ENCODE assay signal across 27 cellular contexts in the genomic region with DNA sequence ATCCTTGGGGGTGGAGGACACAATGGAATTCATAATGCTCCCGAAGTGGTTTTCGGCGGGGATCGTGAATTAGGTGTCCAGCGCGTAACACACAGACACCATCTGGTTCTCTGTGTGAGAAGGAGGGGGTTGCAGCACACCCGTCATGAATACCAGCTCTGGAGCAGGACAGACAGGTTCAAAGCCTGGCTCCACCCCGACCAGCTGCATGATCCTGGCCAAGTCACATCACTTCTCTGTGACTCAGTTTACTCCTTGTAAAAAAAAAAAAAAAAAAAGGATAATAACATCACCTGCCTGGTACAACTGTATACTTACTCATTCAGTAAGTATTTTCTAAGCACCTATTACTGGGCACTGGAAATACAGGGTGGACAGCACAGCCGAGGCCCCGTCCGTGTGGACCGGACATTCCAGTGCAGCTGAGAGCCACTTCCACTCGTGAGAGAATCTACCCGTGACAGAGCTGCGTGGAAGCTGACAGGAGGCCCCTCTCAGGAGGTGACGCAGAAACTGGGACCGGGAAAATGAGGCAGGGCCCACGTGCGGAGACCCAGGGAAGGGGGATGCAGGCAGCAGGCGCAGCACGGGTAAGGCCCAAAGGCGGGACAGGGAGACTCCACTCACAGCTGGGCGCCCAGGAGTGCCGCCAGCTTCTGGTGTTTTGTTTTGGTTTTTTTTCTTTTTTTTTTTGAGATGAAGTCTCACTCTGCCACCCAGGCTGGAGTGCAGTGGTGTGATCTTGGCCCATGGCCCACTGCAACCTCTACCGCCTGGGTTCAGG. TPM values are rescaled to one million over a fixed set of nuclear protein-coding genes. Genes with fewer than 3 reads are reported as not detected.
"Had no signal": no experiment of that assay in that cellular context is flagged by ENCODE, and none has a peak within 500 bp of the region (broad histone marks: within the 10 kb centered on the region; RNA-seq: fewer than 3 reads in every experiment).

No MANE protein-coding gene starts in this region.

- H3K36me3 ChIP-seq: neutrophil had no signal

- H3K9ac ChIP-seq: parathyroid adenoma had no signal

- H3K79me2 ChIP-seq: hepatocyte had no signal

- DNase-seq: colonic mucosa; effector memory CD4-positive, alpha-beta T cell; foreskin fibroblast; gastrocnemius medialis; kidney glomerular epithelial cell; left colon; left ventricle myocardium superior; lower lobe of right lung; natural killer cell; sigmoid colon; stimulated activated CD4-positive, alpha-beta T cell treated with anti-CD3 and anti-CD28 coated beads, Interleukin-2, amount 100 ng/mL, for 24 hours; stimulated activated CD4-positive, alpha-beta T cell treated with anti-CD3 and anti-CD28 coated beads, Interleukin-4, amount 100 ng/mL, for 24 hours; stimulated activated naive CD4-positive, alpha-beta T cell treated with Interleukin-2 at 50 U/mL for 16 hours; stomach; thyroid gland had no signal

- H3K27ac ChIP-seq: colonic mucosa, gastrocnemius medialis, heart left ventricle, hepatocyte, lower lobe of right lung, neutrophil, parathyroid adenoma, sigmoid colon, stomach, thyroid gland had no signal

- FAIRE-seq: endothelial cell of umbilical vein, islet of Langerhans had no signal

- H3K4me3 ChIP-seq: colonic mucosa, gastrocnemius medialis, heart left ventricle, hepatocyte, lower lobe of right lung, sigmoid colon, stomach, thyroid gland had no signal

- H3K4me2 ChIP-seq: hepatocyte had no signal

- H2AFZ ChIP-seq: hepatocyte, parathyroid adenoma had no signal

- H3K9me3 ChIP-seq: colonic mucosa, gastrocnemius medialis, heart left ventricle, lower lobe of right lung, neutrophil, sigmoid colon, stomach, thyroid gland had no signal

- H3K27me3 ChIP-seq: colonic mucosa, gastrocnemius medialis, heart left ventricle, hepatocyte, neutrophil, sigmoid colon, stomach, thyroid gland had no signal

- H3K4me1 ChIP-seq: colonic mucosa, gastrocnemius medialis, heart left ventricle, lower lobe of right lung, parathyroid adenoma, sigmoid colon, stomach, thyroid gland had no signal

- ATAC-seq: gastrocnemius medialis; heart left ventricle; left colon; left ventricle myocardium superior; lower lobe of right lung; natural killer cell; stimulated activated effector memory CD8-positive, alpha-beta T cell treated with anti-CD3 and anti-CD28 coated beads, Interleukin-12 subunit alpha, Interleukin-12 subunit beta, amount 100 ng/mL, for 72 hours had no signal

RNA-seq across cellular contexts. Expression of a gene that starts 12.9 kb away (rescaled TPM):
- total RNA-seq: chondrocyte, epithelial cell of proximal tubule, glomerular endothelial cell, left ventricle myocardium superior, subcutaneous adipose tissue, urinary bladder had no signal
